8 cellular contexts compared by ENCODE assay signal in genomic region chr17:82153745-82154375, GRCh38. TPM values are rescaled to one million over a fixed set of nuclear protein-coding genes. Genes with fewer than 3 reads are reported as not detected.
A peak's percentile ranks its signal among the peaks of the same experiment; 100 is the strongest.
DNase-seq lines count a peak whose midpoint lies in the region; ATAC-seq and TF ChIP-seq lines count a peak whose summit lies in the region.

No MANE protein-coding gene starts in this region.

- H3K4me1 ChIP-seq in foreskin keratinocyte (no peaks in the 10 kb centered on the region), osteoblast (ENCODE audit: insufficient read depth, low read length) (peaks cover 3% of the 10 kb centered on the region), thoracic aorta (ENCODE audit: control insufficient read depth in 1 of 2, low read depth in 2 of 2) (no peaks in the 10 kb centered on the region)

- no peak overlapping the region for H2AFZ ChIP-seq in osteoblast (ENCODE audit: low read length)

- H3K79me2 ChIP-seq in osteoblast (ENCODE audit: insufficient read depth, low read length) = no peaks in the 10 kb centered on the region

- H3K27me3 ChIP-seq in foreskin keratinocyte = no peaks in the 10 kb centered on the region
- H3K27me3 ChIP-seq in osteoblast (ENCODE audit: insufficient read depth, low read length) = no peaks in the 10 kb centered on the region
- no peaks in the 10 kb centered on the region for H3K27me3 ChIP-seq in thoracic aorta (replicated peaks; ENCODE audit: insufficient read depth)

- no peak overlapping the region for H3K4me2 ChIP-seq in osteoblast (ENCODE audit: insufficient read depth, low read length)

- ATAC-seq in foreskin keratinocyte (peak; percentile 73), thoracic aorta (ENCODE audit: insufficient number of reproducible peaks, low FRiP score, low read depth) (peak; percentile 70), GM19397 (IDR thresholded peaks at IDR 0.05; ENCODE audit: unreplicated experiment) (no peak)

- H3K36me3 ChIP-seq in osteoblast (ENCODE audit: insufficient read depth, low read length) (peaks cover 11% of the 10 kb centered on the region), thoracic aorta (no peaks in the 10 kb centered on the region)

- H3K27ac ChIP-seq in foreskin keratinocyte = no peak overlapping the region
- no peak overlapping the region for H3K27ac ChIP-seq in osteoblast (ENCODE audit: low read depth, low read length)
- H3K27ac ChIP-seq in thoracic aorta = no peak overlapping the region

- TF ChIP-seq CTCF in foreskin keratinocyte (conservative IDR thresholded peaks at IDR 0.05) (peak; percentile 97), osteoblast (IDR thresholded peaks at IDR 0.05; ENCODE audit: extremely low read depth, low read depth, low read length) (peak; percentile 88), thoracic aorta (IDR thresholded peaks at IDR 0.05) (peak; percentile 90)

- no peak overlapping the region for H3K4me3 ChIP-seq in osteoblast (ENCODE audit: insufficient read depth, low read length)
- no peak overlapping the region for H3K4me3 ChIP-seq in thoracic aorta

- in situ Hi-C loops in G401 (cut with HindIII; ENCODE audit: low sequenced_read_pairs) = no loop called here

- H3K9me3 ChIP-seq in osteoblast (ENCODE audit: low read depth, low read length) = no peaks in the 10 kb centered on the region
- no peaks in the 10 kb centered on the region for H3K9me3 ChIP-seq in thoracic aorta

- DNase-seq in G401 (ENCODE audit: low spot score) = peak; percentile 85
- DNase-seq in HuH-7.5 (ENCODE audit: low spot score) = peak; percentile 93
- DNase-seq in RPMI7951 (ENCODE audit: low read depth) = peak; percentile 41
- peak; percentile 70 to 74 for DNase-seq in activated T-helper 1 cell treated with anti-CD3 and anti-CD28 coated beads, Interleukin-2, amount 50 U/mL, for 16 hours (ENCODE audit: low read depth in 1 of 2, low spot score in 1 of 2)
- peak in 1 of 2 donors; percentile 54 for DNase-seq in foreskin keratinocyte
- DNase-seq in osteoblast (ENCODE audit: insufficient read length, low spot score, missing footprints) = peak; percentile 98
- DNase-seq in thoracic aorta (ENCODE audit: low spot score) = peak; percentile 33

- H4K20me1 ChIP-seq in osteoblast (ENCODE audit: insufficient read depth, low read length) = no peaks in the 10 kb centered on the region

RNA-seq across cellular contexts. Expression of gene FASN, which starts 55.8 kb away (rescaled TPM):
- 333 and 346 TPM in 2 replicates for total RNA-seq in G401 (2014; rRNA removed; shearing (Covaris generic))
- total RNA-seq in RPMI7951 (2014; rRNA removed; shearing (Covaris generic)) = 26.4 and 28.7 TPM in 2 replicates
- 451 and 574 TPM in 2 replicates for total RNA-seq in foreskin keratinocyte
- polyA plus RNA-seq in foreskin keratinocyte = 357 and 440 TPM in 2 replicates
- 120 and 142 TPM in 2 replicates for total RNA-seq in osteoblast
- total RNA-seq in thoracic aorta = 10 to 100 TPM; 49.6 to 50.9 TPM

RNA-seq across cellular contexts. Expression of gene CCDC57, which starts 58.8 kb away (rescaled TPM):
- 16.6 and 22.1 TPM in 2 replicates for total RNA-seq in G401 (2014; rRNA removed; shearing (Covaris generic))
- total RNA-seq in RPMI7951 (2014; rRNA removed; shearing (Covaris generic)) = 3.7 and 5.0 TPM in 2 replicates
- total RNA-seq in foreskin keratinocyte (19.5 TPM in 2 replicates), osteoblast (21.0 and 25.9 TPM in 2 replicates), thoracic aorta (10 to 100 TPM; 19.4 to 58.1 TPM)
- polyA plus RNA-seq in foreskin keratinocyte = 17.9 and 18.3 TPM in 2 replicates
